In the genomic region with DNA sequence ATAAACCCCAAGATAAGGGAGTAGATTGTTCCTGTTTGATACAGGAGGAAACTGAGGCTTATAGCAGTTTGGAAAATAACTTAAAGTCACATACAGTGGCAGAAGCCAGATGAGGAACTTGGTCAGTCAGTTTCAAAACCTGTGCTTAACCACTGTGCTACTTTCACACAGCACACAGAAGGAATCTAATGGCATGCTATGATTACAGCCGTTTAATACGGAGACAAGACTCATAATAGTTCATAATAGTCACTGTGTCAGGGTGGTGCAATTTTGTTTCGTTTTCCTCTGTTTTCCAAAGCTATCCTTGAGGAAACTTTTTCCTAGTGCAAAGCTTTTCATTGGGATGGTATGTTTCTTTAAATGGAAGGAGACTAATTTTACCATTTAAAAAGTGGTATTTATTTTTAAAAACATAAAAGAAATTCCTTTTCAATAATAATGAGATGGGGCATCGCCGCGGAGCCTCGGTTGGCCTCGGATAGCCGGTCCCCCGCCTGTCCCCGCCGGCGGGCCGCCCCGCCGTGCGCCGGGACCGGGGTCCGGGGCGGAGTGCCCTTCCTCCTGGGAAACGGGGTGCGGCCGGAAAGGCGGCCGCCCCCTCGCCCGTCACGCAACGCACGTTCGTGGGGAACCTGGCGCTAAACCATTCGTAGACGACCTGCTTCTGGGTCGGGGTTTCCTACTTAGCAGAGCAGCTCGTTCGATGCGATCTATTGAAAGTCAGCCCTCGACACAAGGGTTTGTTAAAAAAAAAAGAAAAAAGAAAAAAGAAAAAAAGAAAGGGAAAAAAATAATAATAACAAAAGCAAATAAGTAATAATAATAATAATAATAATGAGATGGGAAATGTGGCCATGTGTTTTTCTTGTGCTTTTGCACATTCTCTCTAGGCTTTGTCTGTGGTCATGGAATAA, we compare ENCODE assay signal across 8 cellular contexts.
DNase-seq lines count a peak whose midpoint lies in the region; ATAC-seq and TF ChIP-seq lines count a peak whose summit lies in the region.

No MANE protein-coding gene starts in this region.

- H3K4me3 Mint-ChIP-seq in chondrocyte (ENCODE audit: unreplicated experiment) = peak overlapping the region; percentile 12

- H3K27ac ChIP-seq in Karpas-422 (ENCODE audit: low read length) (no peak overlapping the region), muscle layer of duodenum (ENCODE audit: low read length) (peak overlapping the region; percentile 2)

- no peaks in the 10 kb centered on the region for H3K36me3 ChIP-seq in Karpas-422 (ENCODE audit: insufficient read depth, low read length)
- no peaks in the 10 kb centered on the region for H3K36me3 ChIP-seq in muscle layer of duodenum (ENCODE audit: control insufficient read depth in 1 of 2, insufficient read depth in 2 of 2, low read length in 2 of 2)

- no peaks in the 10 kb centered on the region for H4K20me1 ChIP-seq in Karpas-422 (ENCODE audit: insufficient read depth, low read depth, low read length)

- no peaks in the 10 kb centered on the region for H3K27me3 Mint-ChIP-seq in chondrocyte (ENCODE audit: low read depth)

- TF ChIP-seq CTCF in chondrocyte (IDR thresholded peaks at IDR 0.05) = no peak

- H3K27me3 ChIP-seq in Karpas-422 (ENCODE audit: low read length) (no peaks in the 10 kb centered on the region), muscle layer of duodenum (ENCODE audit: low read depth, low read length) (no peaks in the 10 kb centered on the region)

- H3K27ac Mint-ChIP-seq in chondrocyte (ENCODE audit: unreplicated experiment) = no peak overlapping the region

- H3K9me3 ChIP-seq in Karpas-422 (ENCODE audit: low read length) (0 out of 2 replicates have a peak, but pooled peaks cover 3% of the 10 kb centered on the region), muscle layer of duodenum (ENCODE audit: control insufficient read depth in 1 of 2, low read length in 2 of 2) (peaks cover 5 to 6% of the 10 kb centered on the region in 2 donors)

- H3K79me2 ChIP-seq in Karpas-422 (ENCODE audit: low read length) = no peaks in the 10 kb centered on the region

- no peaks in the 10 kb centered on the region for H3K36me3 Mint-ChIP-seq in chondrocyte (ENCODE audit: low read depth)

- peak; percentile 31 for DNase-seq in EL
- DNase-seq in Karpas-422 = peak; percentile 41
- no peak for DNase-seq in chondrocyte (ENCODE audit: low spot score)
- DNase-seq in anterior cingulate cortex (lab: John Stamatoyannopoulos, UW) = no peak
- no peak for DNase-seq in HUDEP-2 (lab: John Stamatoyannopoulos, UW; ENCODE audit: unreplicated experiment in 76 of 76)
- no peak for DNase-seq in effector CD4-positive, alpha-beta T cell

- H3K4me3 ChIP-seq in Karpas-422 (ENCODE audit: low read length) (no peak overlapping the region), muscle layer of duodenum (ENCODE audit: low read depth in 1 of 2, low read length in 2 of 2) (peak overlapping the region; percentile 41 to 62)

- peak; percentile 82 for ATAC-seq in GM21515 (IDR thresholded peaks at IDR 0.05; ENCODE audit: unreplicated experiment)

- peaks cover 13% of the 10 kb centered on the region for H3K4me1 Mint-ChIP-seq in chondrocyte (ENCODE audit: low read depth)

- no peaks in the 10 kb centered on the region for H3K9me2 ChIP-seq in Karpas-422 (replicated peaks; ENCODE audit: insufficient read depth, low read length)

- no peak overlapping the region for H2AFZ ChIP-seq in Karpas-422 (ENCODE audit: low read length)

- H3K4me2 ChIP-seq in Karpas-422 (ENCODE audit: low read depth, low read length, poor library complexity, severe bottlenecking) = no peak overlapping the region

- no peak overlapping the region for H3K9ac ChIP-seq in Karpas-422 (ENCODE audit: low read length)

- H3K4me1 ChIP-seq in Karpas-422 (ENCODE audit: low read length) (no peaks in the 10 kb centered on the region; the same call in 1 of the 2 replicates), muscle layer of duodenum (ENCODE audit: control insufficient read depth in 1 of 2, insufficient read depth in 2 of 2, low read length in 2 of 2) (no peaks in the 10 kb centered on the region)

- peaks cover 4% of the 10 kb centered on the region for H3K9me3 Mint-ChIP-seq in chondrocyte (ENCODE audit: low read depth)

Comparison
In these comparisons a context has a peak if more than half of its experiments do, and no peak if none do; other contexts are left out.
1. DNase-seq: peak in EL (single experiment) and Karpas-422 (single experiment); none in chondrocyte (single experiment), anterior cingulate cortex (0 of 58), HUDEP-2 (0 of 76) and effector CD4-positive, alpha-beta T cell (single experiment).